Comparison of ENCODE assay signal across 1 cellular context in the genomic region with DNA sequence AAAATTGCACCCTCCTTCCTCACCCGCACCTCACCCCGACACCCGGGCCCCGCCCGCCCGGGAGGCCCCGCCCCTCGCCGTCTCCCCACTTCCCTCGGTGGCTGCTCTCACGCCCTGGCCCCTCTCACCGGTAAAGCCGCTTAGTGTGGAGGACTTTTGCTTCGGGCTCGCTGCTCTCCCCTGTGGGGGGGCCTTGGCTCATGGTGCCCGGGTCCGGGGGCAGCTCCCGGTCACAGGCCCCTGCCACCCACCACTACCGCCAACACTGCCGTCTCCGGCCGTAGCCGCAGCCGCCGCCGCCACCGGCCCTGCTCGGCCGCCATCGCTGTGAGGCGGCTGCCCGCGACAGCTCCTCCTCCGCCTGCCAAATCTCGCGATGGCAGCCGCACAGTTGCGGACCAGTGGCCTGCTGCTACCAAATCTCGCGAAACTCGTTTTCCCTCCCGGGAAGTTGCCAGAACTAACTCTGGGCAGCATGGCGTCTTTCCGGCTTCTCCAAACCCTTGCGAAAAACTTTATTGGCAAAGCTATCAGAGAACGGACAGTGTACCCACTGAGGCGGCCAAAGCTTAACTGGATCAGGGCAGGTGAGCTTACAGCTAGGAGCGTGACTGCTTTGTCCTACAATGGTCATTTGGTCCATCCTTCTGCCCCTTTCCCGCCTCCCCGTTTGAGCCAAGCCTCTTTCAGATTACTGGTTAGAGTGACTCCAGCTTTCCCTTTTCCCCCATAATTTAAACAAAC.
A peak's percentile ranks its signal among the peaks of the same experiment; 100 is the strongest.
TF ChIP-seq lines count a peak whose summit lies in the region.

A gene with protein sequence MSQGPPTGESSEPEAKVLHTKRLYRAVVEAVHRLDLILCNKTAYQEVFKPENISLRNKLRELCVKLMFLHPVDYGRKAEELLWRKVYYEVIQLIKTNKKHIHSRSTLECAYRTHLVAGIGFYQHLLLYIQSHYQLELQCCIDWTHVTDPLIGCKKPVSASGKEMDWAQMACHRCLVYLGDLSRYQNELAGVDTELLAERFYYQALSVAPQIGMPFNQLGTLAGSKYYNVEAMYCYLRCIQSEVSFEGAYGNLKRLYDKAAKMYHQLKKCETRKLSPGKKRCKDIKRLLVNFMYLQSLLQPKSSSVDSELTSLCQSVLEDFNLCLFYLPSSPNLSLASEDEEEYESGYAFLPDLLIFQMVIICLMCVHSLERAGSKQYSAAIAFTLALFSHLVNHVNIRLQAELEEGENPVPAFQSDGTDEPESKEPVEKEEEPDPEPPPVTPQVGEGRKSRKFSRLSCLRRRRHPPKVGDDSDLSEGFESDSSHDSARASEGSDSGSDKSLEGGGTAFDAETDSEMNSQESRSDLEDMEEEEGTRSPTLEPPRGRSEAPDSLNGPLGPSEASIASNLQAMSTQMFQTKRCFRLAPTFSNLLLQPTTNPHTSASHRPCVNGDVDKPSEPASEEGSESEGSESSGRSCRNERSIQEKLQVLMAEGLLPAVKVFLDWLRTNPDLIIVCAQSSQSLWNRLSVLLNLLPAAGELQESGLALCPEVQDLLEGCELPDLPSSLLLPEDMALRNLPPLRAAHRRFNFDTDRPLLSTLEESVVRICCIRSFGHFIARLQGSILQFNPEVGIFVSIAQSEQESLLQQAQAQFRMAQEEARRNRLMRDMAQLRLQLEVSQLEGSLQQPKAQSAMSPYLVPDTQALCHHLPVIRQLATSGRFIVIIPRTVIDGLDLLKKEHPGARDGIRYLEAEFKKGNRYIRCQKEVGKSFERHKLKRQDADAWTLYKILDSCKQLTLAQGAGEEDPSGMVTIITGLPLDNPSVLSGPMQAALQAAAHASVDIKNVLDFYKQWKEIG (minus strand): TSS at position 347 of the 744 bp plus-strand sequence. CDS start 145 bp downstream, at position 202.

TF ChIP-seq in K562, 482 proteins besides CTCF, POLR2A, EP300 and RAD21 (continued from another document):
- TF ChIP-seq PREB (CRISPR knock-in tag; IDR thresholded peaks at IDR 0.05): 0 out of 2 replicates have a peak, but pooled peaks have one; percentile 26
- 0 out of 2 replicates have a peak, but pooled peaks have one; percentile 14 for TF ChIP-seq MTA1 (IDR thresholded peaks at IDR 0.05; ENCODE audit: borderline replicate concordance)
- TF ChIP-seq E2F1 (CRISPR knock-in tag; IDR thresholded peaks at IDR 0.05): peak; percentile 77
- TF ChIP-seq TCF7 (IDR thresholded peaks at IDR 0.05; ENCODE audit: borderline replicate concordance): peak; percentile 68; the same call in 1 of the 2 replicates
- TF ChIP-seq ZFP36 (IDR thresholded peaks at IDR 0.05; ENCODE audit: low read depth, low read length, partially characterized antibody): peak; percentile 14
- peak; percentile 88 for TF ChIP-seq ZNF395 (CRISPR knock-in tag; IDR thresholded peaks at IDR 0.05)
